In the genomic region with DNA sequence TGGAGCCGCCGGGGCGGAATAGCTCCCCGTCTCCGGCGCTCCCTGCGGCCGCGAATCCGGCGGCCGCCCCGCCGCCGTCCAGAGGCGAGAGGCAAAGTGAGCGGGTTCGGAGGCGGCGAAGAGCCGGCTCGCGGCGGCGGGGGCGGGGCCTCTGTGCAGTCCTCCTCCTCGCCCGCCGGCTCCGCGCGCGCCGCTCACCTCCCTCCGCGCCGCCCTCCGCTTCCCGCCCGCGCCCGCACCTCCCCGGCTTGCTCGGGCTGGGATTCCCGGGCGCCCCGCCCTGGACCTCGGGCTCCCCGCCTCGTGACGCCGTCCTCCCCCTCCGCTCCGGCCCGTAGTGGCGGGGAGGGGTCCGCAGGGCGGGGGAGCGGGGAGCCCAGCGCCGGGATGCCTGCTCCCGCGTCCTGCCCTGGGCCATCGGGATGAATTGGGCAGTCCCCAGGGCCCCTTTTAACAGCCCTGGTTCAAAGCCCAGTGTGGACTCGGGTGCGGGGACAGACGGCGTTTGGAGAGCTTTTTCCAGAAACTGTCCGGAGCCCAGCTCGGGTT, we compare ENCODE assay signal across 8 cellular contexts. TPM values are rescaled to one million over a fixed set of nuclear protein-coding genes. Genes with fewer than 3 reads are reported as not detected.
DNase-seq lines count a peak whose midpoint lies in the region; ATAC-seq, FAIRE-seq and TF ChIP-seq lines count a peak whose summit lies in the region.

A gene with protein sequence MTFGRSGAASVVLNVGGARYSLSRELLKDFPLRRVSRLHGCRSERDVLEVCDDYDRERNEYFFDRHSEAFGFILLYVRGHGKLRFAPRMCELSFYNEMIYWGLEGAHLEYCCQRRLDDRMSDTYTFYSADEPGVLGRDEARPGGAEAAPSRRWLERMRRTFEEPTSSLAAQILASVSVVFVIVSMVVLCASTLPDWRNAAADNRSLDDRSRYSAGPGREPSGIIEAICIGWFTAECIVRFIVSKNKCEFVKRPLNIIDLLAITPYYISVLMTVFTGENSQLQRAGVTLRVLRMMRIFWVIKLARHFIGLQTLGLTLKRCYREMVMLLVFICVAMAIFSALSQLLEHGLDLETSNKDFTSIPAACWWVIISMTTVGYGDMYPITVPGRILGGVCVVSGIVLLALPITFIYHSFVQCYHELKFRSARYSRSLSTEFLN (minus strand): TSS at position 98 of the 549 bp plus-strand sequence. CDS start 481 bp downstream, outside the sequence.

- WGBS in H1 (ENCODE audit: extremely low coverage in 1 of 2, insufficient coverage in 1 of 2, insufficient read length in 1 of 2, insufficient replicate concordance in 2 of 2, low coverage in 1 of 2, low lambda C conversion rate in 2 of 2, missing lambda C conversion rate in 1 of 2), 2 experiments: 2% methylated on average over 24 of the region's 70 CpGs; no CpG with 5 or more reads in 1 of the 2 experiments

- POLR2A ChIA-PET in H1 (lab: Charles Lee; ENCODE audit: partially characterized antibody): interaction anchor here (0.6 to 1.8 kb wide), 9 partner anchors 10 to 133 kb away, joined by 3 to 8 read pairs (median 3); partner anchors contain the start of gene COX7A2L

- peak; percentile 56 to 80 for TF ChIP-seq POLR2A in H1 (IDR thresholded peaks at IDR 0.05; ENCODE audit: control extremely low read depth in 1 of 2, low read depth in 2 of 2, low read length in 2 of 2)

- ATAC-seq in GM18502 (IDR thresholded peaks at IDR 0.05; ENCODE audit: poor library complexity, unreplicated experiment): peak; percentile 77
- peak; percentile 57 for ATAC-seq in HG03095 (IDR thresholded peaks at IDR 0.05; ENCODE audit: unreplicated experiment)

- CTCF ChIA-PET in H1 (lab: Charles Lee; ENCODE audit: partially characterized antibody): interaction anchor here (0.6 to 1.5 kb wide), 4 partner anchors 8 to 281 kb away, joined by 3 to 4 read pairs (median 4); no protein-coding TSS in a partner anchor

- no peak within 1 kb of the TSS for H2AK5ac ChIP-seq in H1 (ENCODE audit: low read depth, low read length)

- DNase-seq in NCI-H460 (ENCODE audit: extremely low read depth, low read depth) (peak; percentile 56), H1 (ENCODE audit: low read depth in 1 of 2, low spot score in 2 of 2) (peak in 1 of 2 experiments; percentile 88), ureter (ENCODE audit: low spot score) (no peak)
- DNase-seq in activated CD8-positive, alpha-beta memory T cell treated with anti-CD3 and anti-CD28 coated beads for 24 hours: peak; percentile 85
- peak; percentile 18 to 64 (median 57) for DNase-seq in stimulated activated naive CD4-positive, alpha-beta T cell (lab: John Stamatoyannopoulos, UW)

- H3K36me3 ChIP-seq in H1 (ENCODE audit: control insufficient read depth in 2 of 4, insufficient read depth in 4 of 4, low read length in 3 of 4): peaks cover 0 to 33% (median 0%) of the 10 kb centered on the region in 4 experiments; a peak in 2 of 8 replicates
- H3K36me3 ChIP-seq in muscle layer of colon (ENCODE audit: insufficient read depth, low read length): no peaks in the 10 kb centered on the region

- H3K4me1 ChIP-seq in H1 (replicated peaks in 1 of 4; ENCODE audit: control insufficient read depth in 3 of 4, insufficient read depth in 4 of 4, low read length in 3 of 4) (peaks cover 5 to 9% (median 6%) of the 10 kb centered on the region in 4 experiments; a peak in 6 of 7 replicates), muscle layer of colon (ENCODE audit: insufficient read depth, low read length) (peaks cover 7% of the 10 kb centered on the region)

- H3K4me2 ChIP-seq in H1 (ENCODE audit: insufficient read depth in 1 of 2, low read depth in 2 of 2, low read length in 2 of 2): peak within 1 kb of the TSS; percentile 71 to 93

- H2AFZ ChIP-seq in H1 (ENCODE audit: low read length): no peak within 1 kb of the TSS

- H2BK20ac ChIP-seq in H1 (ENCODE audit: low read length): no peak within 1 kb of the TSS

- peaks cover 16 to 23% of the 10 kb centered on the region in 2 experiments for H4K20me1 ChIP-seq in H1 (replicated peaks in 1 of 2; ENCODE audit: control insufficient read depth in 1 of 2, insufficient read depth in 2 of 2, low read length in 2 of 2)

- H3K14ac ChIP-seq in H1 (ENCODE audit: insufficient read length): no peak within 1 kb of the TSS

- H4K5ac ChIP-seq in H1 (ENCODE audit: insufficient read length, low read depth, low read length): peak within 1 kb of the TSS; percentile 87

- H2BK5ac ChIP-seq in H1 (ENCODE audit: low read depth, low read length): peak within 1 kb of the TSS; percentile 92

- peak within 1 kb of the TSS; percentile 91 for H2BK12ac ChIP-seq in H1 (ENCODE audit: low read depth, low read length)

- H4K8ac ChIP-seq in H1 (ENCODE audit: extremely low read depth, insufficient read depth, low read length): peak within 1 kb of the TSS; percentile 88

- H3K27ac ChIP-seq in H1 (ENCODE audit: low read depth, low read length): peak within 1 kb of the TSS; percentile 34; the same call in 1 of the 2 replicates
- peak within 1 kb of the TSS; percentile 39 for H3K27ac ChIP-seq in muscle layer of colon (ENCODE audit: low read depth, low read length)

- H3K79me1 ChIP-seq in H1 (ENCODE audit: low read depth, low read length): peaks cover 6% of the 10 kb centered on the region

- peak within 1 kb of the TSS; percentile 87 for H4K91ac ChIP-seq in H1 (replicated peaks; ENCODE audit: insufficient read length, low read length)

- peak; percentile 34 to 65; a peak in 2 of 3 replicates for TF ChIP-seq EP300 in H1 (IDR thresholded peaks at IDR 0.05; ENCODE audit: borderline replicate concordance in 1 of 2, low read depth in 2 of 2, low read length in 2 of 2)

- peaks cover 37 to 54% of the 10 kb centered on the region in 2 experiments for H3K79me2 ChIP-seq in H1 (ENCODE audit: control insufficient read depth in 1 of 2, insufficient read depth in 2 of 2, low read length in 2 of 2)

- peak within 1 kb of the TSS; percentile 22 to 92 (median 76) for H3K9ac ChIP-seq in H1 (replicated peaks in 1 of 4; ENCODE audit: extremely low read depth in 1 of 4, low read depth in 3 of 4, low read length in 3 of 4)
- no peak within 1 kb of the TSS for H3K9ac ChIP-seq in muscle layer of colon (ENCODE audit: low read length)

- peak within 1 kb of the TSS; percentile 29; the same call in 1 of the 2 replicates for H2BK15ac ChIP-seq in H1 (ENCODE audit: low read length)

- peak within 1 kb of the TSS; percentile 71 for H3K4ac ChIP-seq in H1 (replicated peaks; ENCODE audit: insufficient read length, low read depth, low read length)

- H3K27me3 ChIP-seq in H1 (replicated peaks in 1 of 4; ENCODE audit: control insufficient read depth in 3 of 4, extremely low read depth in 1 of 4, insufficient read depth in 3 of 4, low read length in 3 of 4) (no peaks in the 10 kb centered on the region; a peak in 1 of 7 replicates), muscle layer of colon (ENCODE audit: control insufficient read depth in 1 of 2, insufficient read depth in 2 of 2, low read length in 2 of 2) (peaks cover 15 to 26% of the 10 kb centered on the region in 2 donors)

- no peak for FAIRE-seq in H1 (lab: Jason Lieb, UNC)

- H3K9me3 ChIP-seq in H1 (ENCODE audit: insufficient read depth in 2 of 2, low read depth in 1 of 2, low read length in 1 of 2) (no peaks in the 10 kb centered on the region), muscle layer of colon (ENCODE audit: low read length) (no peaks in the 10 kb centered on the region)

- H3K18ac ChIP-seq in H1 (ENCODE audit: extremely low read depth, low read length): peak within 1 kb of the TSS; percentile 89

- peak within 1 kb of the TSS; percentile 84 for H3K56ac ChIP-seq in H1 (replicated peaks; ENCODE audit: insufficient read length, low read depth, low read length)

- TF ChIP-seq RAD21 in H1 (IDR thresholded peaks at IDR 0.05 in 1 of 2, conservative IDR thresholded peaks at IDR 0.05 in 1 of 2; ENCODE audit: low read depth in 2 of 2, low read length in 2 of 2): no peak

- H3K23ac ChIP-seq in H1 (ENCODE audit: insufficient read length): no peak within 1 kb of the TSS

- H3K4me3 ChIP-seq in H1 (ENCODE audit: extremely low read depth in 1 of 4, insufficient read depth in 2 of 4, low read depth in 3 of 4, low read length in 4 of 4): peak within 1 kb of the TSS; percentile 67 to 93 (median 79)
- peak within 1 kb of the TSS; percentile 50 to 60 for H3K4me3 ChIP-seq in muscle layer of colon (ENCODE audit: low read depth in 1 of 2, low read length in 2 of 2)

- no peak for TF ChIP-seq CTCF in H1 (IDR thresholded peaks at IDR 0.05; ENCODE audit: control extremely low read depth in 1 of 3, insufficient read depth in 1 of 3, low read depth in 1 of 3, low read length in 3 of 3)

- H2BK120ac ChIP-seq in H1 (replicated peaks; ENCODE audit: low read depth, low read length): no peak within 1 kb of the TSS

- H3K23me2 ChIP-seq in H1 (ENCODE audit: low read depth, low read length): peaks cover 32% of the 10 kb centered on the region

TF ChIP-seq in H1, 55 proteins besides CTCF, POLR2A, EP300 and RAD21 (continues in another document):
- TF ChIP-seq CTBP2 (IDR thresholded peaks at IDR 0.05; ENCODE audit: borderline replicate concordance, insufficient read depth, insufficient read length, low read length) (no peak), TBP (IDR thresholded peaks at IDR 0.05; ENCODE audit: low read depth, low read length) (peak; percentile 69; the same call in 1 of the 2 replicates), TAF7 (optimal IDR thresholded peaks at IDR 0.05; ENCODE audit: borderline replicate concordance, low read depth, low read length) (peak; percentile 86), CBX5 (IDR thresholded peaks at IDR 0.05; ENCODE audit: low read depth, low read length) (no peak), TAF1 (IDR thresholded peaks at IDR 0.05; ENCODE audit: low read depth, low read length) (peak; percentile 94), RNF2 (IDR thresholded peaks at IDR 0.05; ENCODE audit: borderline replicate concordance, low read depth, low read length, missing control alignments, poor library complexity, severe bottlenecking) (no peak), HDAC6 (IDR thresholded peaks at IDR 0.05; ENCODE audit: low read depth, low read length) (no peak), CEBPB (IDR thresholded peaks at IDR 0.05; ENCODE audit: low read depth, low read length) (no peak), SAP30 (IDR thresholded peaks at IDR 0.05; ENCODE audit: insufficient read depth, insufficient replicate concordance, low read length) (no peak)

RNA-seq across cellular contexts. Expression of the gene that starts here (rescaled TPM):
- total RNA-seq in NCI-H460 (2014; rRNA removed; shearing (Covaris generic)): 0.55 and 0.72 TPM in 2 replicates
- polyA plus RNA-seq in NCI-H460 (2014; cell fraction: nucleus; rRNA removed): 0.61 and 1.2 TPM in 2 replicates
- 21.3 and 22.3 TPM in 2 replicates for total RNA-seq in H1 (2021; fragmentation: NEBNext Ultra II Directional; extraction: Animal tissue kit (Norgen Biotek cat#: 25700))
- 7.8 and 8.1 TPM in 2 replicates for polyA plus RNA-seq in H1 (2011; rRNA removed)
- polyA plus RNA-seq in H1 (2011; cell fraction: cytosol; rRNA removed): 9.0 TPM
- 8.7 TPM for polyA plus RNA-seq in H1 (2011; cell fraction: nucleus; rRNA removed)
- polyA plus RNA-seq in H1 (2012, experiment 1 of 2): 3.8 to 5.6 TPM (median 4.6 TPM) in 4 replicates
- polyA plus RNA-seq in H1 (2012, experiment 2 of 2): 0.76 TPM
- polyA plus RNA-seq in H1 (2013, experiment 1 of 2): 3.3 TPM
- 3.3 TPM for polyA plus RNA-seq in H1 (2013, experiment 2 of 2)
- 27.2 and 35.7 TPM in 2 replicates for polyA minus RNA-seq in H1 (2011; rRNA and poly(A)+ RNA removed)
- 33.7 TPM for polyA minus RNA-seq in H1 (2011; cell fraction: cytosol; rRNA and poly(A)+ RNA removed)
- 59.9 TPM for polyA minus RNA-seq in H1 (2011; cell fraction: nucleus; rRNA and poly(A)+ RNA removed)
- total RNA-seq in ureter: not detected

Comparison
In these comparisons a context has a peak if more than half of its experiments do, and no peak if none do; other contexts are left out.
1. RNA of the gene that starts here (total RNA-seq): 21.3 to 22.3 TPM in H1; 0.55 to 0.72 TPM in NCI-H460 and not detected in ureter (single experiment); every median in the first group is over 10 times any median in the second.